13 cellular contexts compared by ENCODE assay signal in genomic region chr5:5822729-5823257, GRCh38.
DNase-seq lines count a peak whose midpoint lies in the region; ATAC-seq, FAIRE-seq and TF ChIP-seq lines count a peak whose summit lies in the region.
"Had no signal": no experiment of that assay in that cellular context is flagged by ENCODE, and none has a peak within 500 bp of the region (broad histone marks: within the 10 kb centered on the region; RNA-seq: fewer than 3 reads in every experiment).

No MANE protein-coding gene starts in this region.

- H2BK12ac ChIP-seq in H1 (ENCODE audit: low read depth, low read length): no peak overlapping the region

- no peaks in the 10 kb centered on the region for H3F3A ChIP-seq in MM.1S (ENCODE audit: insufficient read depth, low read length)

- H4K5ac ChIP-seq in H1 (ENCODE audit: insufficient read length, low read depth, low read length): no peak overlapping the region

- H4K91ac ChIP-seq in H1 (replicated peaks; ENCODE audit: insufficient read length, low read length): no peak overlapping the region

- TF ChIP-seq EP300 in A549 (IDR thresholded peaks at IDR 0.05): no peak
- no peak for TF ChIP-seq EP300 in H1 (IDR thresholded peaks at IDR 0.05; ENCODE audit: borderline replicate concordance in 1 of 2, low read depth in 2 of 2, low read length in 2 of 2)

- no peak overlapping the region for H2BK15ac ChIP-seq in H1 (ENCODE audit: low read length)

- no peaks in the 10 kb centered on the region for H3K23me2 ChIP-seq in H1 (ENCODE audit: low read depth, low read length)

- ATAC-seq in A549 (no peak), HG02798 (IDR thresholded peaks at IDR 0.05; ENCODE audit: poor library complexity, unreplicated experiment) (peak; percentile 43)
- ATAC-seq: HCT116 had no signal

- in situ Hi-C loops in HAP-1 (cut with MboI; ENCODE audit: low sequenced_read_pairs): no loop called here

- WGBS in A549 (ENCODE audit: missing lambda C conversion rate): 15% methylated on average over 3 of the region's 3 CpGs
- 91% methylated on average over 2 of the region's 3 CpGs; no CpG with 5 or more reads in 1 of the 2 experiments for WGBS in H1 (ENCODE audit: extremely low coverage in 1 of 2, insufficient coverage in 1 of 2, insufficient read length in 1 of 2, insufficient replicate concordance in 2 of 2, low coverage in 1 of 2, low lambda C conversion rate in 2 of 2, missing lambda C conversion rate in 1 of 2), 2 experiments

- H3K27ac ChIP-seq in A549 (no peak overlapping the region), H1 (ENCODE audit: low read depth, low read length) (no peak overlapping the region), MM.1S (ENCODE audit: low read length) (no peak overlapping the region)
- no peak overlapping the region for H3K27ac ChIP-seq in BLaER1 treated with 17β-estradiol and CSF1 and Interleukin-3, amounts not matched to agents 10 nM and 100 nM
- H3K27ac ChIP-seq: KMS-11 had no signal

- no peak overlapping the region for H3K23ac ChIP-seq in H1 (ENCODE audit: insufficient read length)

- H2BK5ac ChIP-seq in H1 (ENCODE audit: low read depth, low read length): no peak overlapping the region

- FAIRE-seq in A549 (lab: Jason Lieb, UNC): no peak
- no peak for FAIRE-seq in H1 (lab: Jason Lieb, UNC)
- FAIRE-seq: GM12891, GM19239 had no signal

- TF ChIP-seq RAD21 in A549 (conservative IDR thresholded peaks at IDR 0.05 in 1 of 2, IDR thresholded peaks at IDR 0.05 in 1 of 2) (no peak), H1 (IDR thresholded peaks at IDR 0.05 in 1 of 2, conservative IDR thresholded peaks at IDR 0.05 in 1 of 2; ENCODE audit: low read depth in 2 of 2, low read length in 2 of 2) (no peak)

- H3K79me2 ChIP-seq in H1 (ENCODE audit: control insufficient read depth in 1 of 2, insufficient read depth in 2 of 2, low read length in 2 of 2) (no peaks in the 10 kb centered on the region), MM.1S (ENCODE audit: low read length) (no peaks in the 10 kb centered on the region)

- no peaks in the 10 kb centered on the region for H3K36me3 ChIP-seq in BLaER1 treated with 17β-estradiol and CSF1 and Interleukin-3, amounts not matched to agents 10 nM and 100 nM
- H3K36me3 ChIP-seq in H1 (ENCODE audit: control insufficient read depth in 2 of 4, insufficient read depth in 4 of 4, low read length in 3 of 4): no peaks in the 10 kb centered on the region; a peak in 1 of 8 replicates
- H3K36me3 ChIP-seq in MM.1S (replicated peaks; ENCODE audit: insufficient read depth, low read length): no peaks in the 10 kb centered on the region; the same call in 1 of the 2 replicates
- H3K36me3 ChIP-seq in HAP-1 (replicated peaks): no peaks in the 10 kb centered on the region

- H3K4me1 ChIP-seq in A549 (no peaks in the 10 kb centered on the region), H1 (replicated peaks in 1 of 4; ENCODE audit: control insufficient read depth in 3 of 4, insufficient read depth in 4 of 4, low read length in 3 of 4) (no peaks in the 10 kb centered on the region), MM.1S (ENCODE audit: low read length) (no peaks in the 10 kb centered on the region), HAP-1 (no peaks in the 10 kb centered on the region)
- H3K4me1 ChIP-seq in BLaER1 treated with 17β-estradiol and CSF1 and Interleukin-3, amounts not matched to agents 10 nM and 100 nM: peaks cover 0 to 11% (median 9%) of the 10 kb centered on the region in 10 experiments; a peak in 10 of 20 replicates

- no peak overlapping the region for H2AFZ ChIP-seq in H1 (ENCODE audit: low read length)
- no peak overlapping the region for H2AFZ ChIP-seq in MM.1S (ENCODE audit: low read length)

- DNase-seq in A549 (ENCODE audit: low read depth in 1 of 2, low spot score in 1 of 2): no peak
- no peak for DNase-seq in H1 (ENCODE audit: low read depth in 1 of 2, low spot score in 2 of 2)
- no peak for DNase-seq in MM.1S
- no peak for DNase-seq in HAP-1 (ENCODE audit: low spot score in 2 of 2)
- no peak for DNase-seq in NCI-H187 (lab: John Stamatoyannopoulos, UW)
- DNase-seq: CD4-positive, CD25-positive, alpha-beta regulatory T cell; DMS 273 treated with DMSO at 0.1 percent for 48 hours had no signal

- H3K27me3 ChIP-seq in BLaER1 treated with 17β-estradiol and CSF1 and Interleukin-3, amounts not matched to agents 10 nM and 100 nM: no peaks in the 10 kb centered on the region
- H3K27me3 ChIP-seq in H1 (replicated peaks in 1 of 4; ENCODE audit: control insufficient read depth in 3 of 4, extremely low read depth in 1 of 4, insufficient read depth in 3 of 4, low read length in 3 of 4) (no peaks in the 10 kb centered on the region), MM.1S (replicated peaks; ENCODE audit: insufficient read depth, low read length) (no peaks in the 10 kb centered on the region), HAP-1 (ENCODE audit: low read depth) (no peaks in the 10 kb centered on the region)

- H4K8ac ChIP-seq in H1 (ENCODE audit: extremely low read depth, insufficient read depth, low read length): no peak overlapping the region

- H3K4ac ChIP-seq in H1 (replicated peaks; ENCODE audit: insufficient read length, low read depth, low read length): no peak overlapping the region

- H2BK20ac ChIP-seq in H1 (ENCODE audit: low read length): no peak overlapping the region

- H3K18ac ChIP-seq in H1 (ENCODE audit: extremely low read depth, low read length): no peak overlapping the region

- no peak overlapping the region for H3K4me2 ChIP-seq in A549
- H3K4me2 ChIP-seq in BLaER1 treated with 17β-estradiol and CSF1 and Interleukin-3, amounts not matched to agents 10 nM and 100 nM: peak overlapping the region in 6 of 11 experiments; percentile 6 to 43 (median 30); a peak in 10 of 22 replicates
- H3K4me2 ChIP-seq in H1 (ENCODE audit: insufficient read depth in 1 of 2, low read depth in 2 of 2, low read length in 2 of 2): no peak overlapping the region
- no peak overlapping the region for H3K4me2 ChIP-seq in MM.1S (ENCODE audit: low read depth, low read length)
- H3K4me2 ChIP-seq: KMS-11 had no signal

- CTCF ChIA-PET in A549 (lab: Yijun Ruan, JAX): interaction anchor here (0.7 kb wide), 1 partner anchor 25 kb away, joined by 3 read pairs; no protein-coding TSS in a partner anchor
- CTCF ChIA-PET in H1 (lab: Charles Lee; ENCODE audit: partially characterized antibody): no interaction called here

- no peaks in the 10 kb centered on the region for H3K79me1 ChIP-seq in H1 (ENCODE audit: low read depth, low read length)

- TF ChIP-seq POLR2A in A549 (IDR thresholded peaks at IDR 0.05; ENCODE audit: low read length) (no peak), H1 (IDR thresholded peaks at IDR 0.05; ENCODE audit: control extremely low read depth in 1 of 2, low read depth in 2 of 2, low read length in 2 of 2) (no peak)

- H3K9ac ChIP-seq in BLaER1 treated with 17β-estradiol and CSF1 and Interleukin-3, amounts not matched to agents 10 nM and 100 nM: no peak overlapping the region
- no peak overlapping the region for H3K9ac ChIP-seq in H1 (replicated peaks in 1 of 4; ENCODE audit: extremely low read depth in 1 of 4, low read depth in 3 of 4, low read length in 3 of 4)
- no peak overlapping the region for H3K9ac ChIP-seq in MM.1S (ENCODE audit: low read length)
- H3K9ac ChIP-seq: KMS-11 had no signal

- TF ChIP-seq CTCF in A549 (IDR thresholded peaks at IDR 0.05) (no peak), H1 (IDR thresholded peaks at IDR 0.05; ENCODE audit: control extremely low read depth in 1 of 3, insufficient read depth in 1 of 3, low read depth in 1 of 3, low read length in 3 of 3) (no peak), MM.1S (IDR thresholded peaks at IDR 0.05; ENCODE audit: low read length) (no peak)

- no peak overlapping the region for H2AK5ac ChIP-seq in H1 (ENCODE audit: low read depth, low read length)

- H4K20me1 ChIP-seq in BLaER1 treated with 17β-estradiol and CSF1 and Interleukin-3, amounts not matched to agents 10 nM and 100 nM: no peaks in the 10 kb centered on the region
- H4K20me1 ChIP-seq in H1 (replicated peaks in 1 of 2; ENCODE audit: control insufficient read depth in 1 of 2, insufficient read depth in 2 of 2, low read length in 2 of 2) (no peaks in the 10 kb centered on the region), MM.1S (ENCODE audit: insufficient read depth, low read length) (no peaks in the 10 kb centered on the region)

- no peak overlapping the region for H3K4me3 ChIP-seq in A549
- H3K4me3 ChIP-seq in BLaER1 treated with 17β-estradiol and CSF1 and Interleukin-3, amounts not matched to agents 10 nM and 100 nM: no peak overlapping the region
- H3K4me3 ChIP-seq in H1 (ENCODE audit: extremely low read depth in 1 of 4, insufficient read depth in 2 of 4, low read depth in 3 of 4, low read length in 4 of 4): no peak overlapping the region
- H3K4me3 ChIP-seq in MM.1S (ENCODE audit: low read length): no peak overlapping the region
- no peak overlapping the region for H3K4me3 ChIP-seq in HAP-1

- no peak overlapping the region for H3K14ac ChIP-seq in H1 (ENCODE audit: insufficient read length)

- no peak overlapping the region for H2BK120ac ChIP-seq in H1 (replicated peaks; ENCODE audit: low read depth, low read length)

- H3K9me3 ChIP-seq in A549 (no peaks in the 10 kb centered on the region), H1 (ENCODE audit: insufficient read depth in 2 of 2, low read depth in 1 of 2, low read length in 1 of 2) (no peaks in the 10 kb centered on the region), MM.1S (replicated peaks; ENCODE audit: insufficient read depth, low read length) (no peaks in the 10 kb centered on the region), HAP-1 (no peaks in the 10 kb centered on the region)
- no peaks in the 10 kb centered on the region for H3K9me3 ChIP-seq in BLaER1 treated with 17β-estradiol and CSF1 and Interleukin-3, amounts not matched to agents 10 nM and 100 nM (replicated peaks in 1 of 11)

- POLR2A ChIA-PET in A549 (lab: Yijun Ruan, JAX) (no interaction called here), H1 (lab: Charles Lee; ENCODE audit: partially characterized antibody) (interaction anchor here (0.6 kb wide), 1 partner anchor 24 kb away, joined by 3 read pairs; no protein-coding TSS in a partner anchor)

- no peaks in the 10 kb centered on the region for H3K9me2 ChIP-seq in MM.1S (replicated peaks; ENCODE audit: insufficient read depth, low read length)

- H3K56ac ChIP-seq in H1 (replicated peaks; ENCODE audit: insufficient read length, low read depth, low read length): no peak overlapping the region

TF ChIP-seq in A549, 52 proteins besides CTCF, POLR2A, EP300 and RAD21:
- TF ChIP-seq MAFK (IDR thresholded peaks at IDR 0.05; ENCODE audit: partially characterized antibody) (peak; percentile 83), NFE2L2 (conservative IDR thresholded peaks at IDR 0.05; ENCODE audit: low read length) (peak; percentile 68), CBX2 (IDR thresholded peaks at IDR 0.05; ENCODE audit: borderline replicate concordance, low read depth) (no peak)
TF ChIP-seq in A549: peak in this region for 2.

TF ChIP-seq in H1, 55 proteins besides CTCF, POLR2A, EP300 and RAD21:
- TF ChIP-seq SIRT6 (IDR thresholded peaks at IDR 0.05; ENCODE audit: low read length) (no peak), MAFK (IDR thresholded peaks at IDR 0.05; ENCODE audit: low read depth, low read length) (peak; percentile 26; the same call in 1 of the 2 replicates), BACH1 (IDR thresholded peaks at IDR 0.05; ENCODE audit: low read length) (peak; percentile 43; the same call in 1 of the 2 replicates)
TF ChIP-seq in H1: peak in this region for 2.

Comparison
In these comparisons a context has a peak if more than half of its experiments do, and no peak if none do; other contexts are left out.
1. H3K4me2 ChIP-seq: peak in BLaER1 treated with 17β-estradiol and CSF1 and Interleukin-3, amounts not matched to agents 10 nM and 100 nM (6 of 11); none in A549 (single experiment), H1 (0 of 2) and MM.1S (single experiment).
2. Of the 18 proteins assayed by ChIP-seq in both H1 and A549: peak only in H1: none; only in A549: none; in both: MAFK; in neither: 17.